In genomic region chr1:59295603-59296002, GRCh38 we compare ENCODE assay signal across 7 cellular contexts. TPM values are rescaled to one million over a fixed set of nuclear protein-coding genes. Genes with fewer than 3 reads are reported as not detected.
DNase-seq lines count a peak whose midpoint lies in the region; ATAC-seq and TF ChIP-seq lines count a peak whose summit lies in the region.

No MANE protein-coding gene starts in this region.

- peak overlapping the region; percentile 9 for H3K4me3 Mint-ChIP-seq in T-helper 17 cell

- no peak for DNase-seq in HFF-Myc (ENCODE audit: extremely low read depth, low read depth)
- DNase-seq in T-helper 17 cell, result no peak
- no peak for DNase-seq in foreskin keratinocyte
- DNase-seq in SHP77 treated with DMSO at 0.1 percent for 48 hours (lab: John Stamatoyannopoulos, UW), result no peak

- TF ChIP-seq CTCF in HFF-Myc (IDR thresholded peaks at IDR 0.05; ENCODE audit: low read depth, low read length, missing control alignments), result no peak
- no peak for TF ChIP-seq CTCF in foreskin keratinocyte (conservative IDR thresholded peaks at IDR 0.05)

- ATAC-seq in T-helper 17 cell (no peak), foreskin keratinocyte (no peak), HG02840 (IDR thresholded peaks at IDR 0.05; ENCODE audit: low FRiP score, unreplicated experiment) (no peak), HG03571 (IDR thresholded peaks at IDR 0.05; ENCODE audit: unreplicated experiment) (no peak)

- peaks cover 14% of the 10 kb centered on the region for H3K4me1 Mint-ChIP-seq in T-helper 17 cell

- H3K4me3 ChIP-seq in HFF-Myc (replicated peaks; ENCODE audit: low read depth, low read length) (peak overlapping the region; percentile 66), skin epidermis (peak overlapping the region in 5 of 7 experiments; percentile 41 to 53 (median 46))

- no peaks in the 10 kb centered on the region for H3K9me3 ChIP-seq in T-helper 17 cell (ENCODE audit: control insufficient read depth, low read length, poor library complexity, severe bottlenecking)

- H3K27ac ChIP-seq in foreskin keratinocyte (peak overlapping the region; percentile 27), skin epidermis (peak overlapping the region in 20 of 21 experiments; percentile 85 to 99 (median 95))

- no peaks in the 10 kb centered on the region for H3K4me1 ChIP-seq in foreskin keratinocyte

- H3K27ac Mint-ChIP-seq in T-helper 17 cell, result no peak overlapping the region

- no peaks in the 10 kb centered on the region for H3K27me3 ChIP-seq in foreskin keratinocyte

- H3K36me3 Mint-ChIP-seq in T-helper 17 cell (ENCODE audit: low read depth), result peaks cover 2% of the 10 kb centered on the region

- no peaks in the 10 kb centered on the region for H3K27me3 Mint-ChIP-seq in T-helper 17 cell

RNA-seq across cellular contexts. Expression of gene FGGY, which starts 1.3 kb away (rescaled TPM):
- total RNA-seq in T-helper 17 cell (1 to 10 TPM; 6.7 to 8.5 TPM), foreskin keratinocyte (8.6 and 9.9 TPM in 2 replicates)
- polyA plus RNA-seq in foreskin keratinocyte, result 6.4 and 8.1 TPM in 2 replicates
